In the genomic region with DNA sequence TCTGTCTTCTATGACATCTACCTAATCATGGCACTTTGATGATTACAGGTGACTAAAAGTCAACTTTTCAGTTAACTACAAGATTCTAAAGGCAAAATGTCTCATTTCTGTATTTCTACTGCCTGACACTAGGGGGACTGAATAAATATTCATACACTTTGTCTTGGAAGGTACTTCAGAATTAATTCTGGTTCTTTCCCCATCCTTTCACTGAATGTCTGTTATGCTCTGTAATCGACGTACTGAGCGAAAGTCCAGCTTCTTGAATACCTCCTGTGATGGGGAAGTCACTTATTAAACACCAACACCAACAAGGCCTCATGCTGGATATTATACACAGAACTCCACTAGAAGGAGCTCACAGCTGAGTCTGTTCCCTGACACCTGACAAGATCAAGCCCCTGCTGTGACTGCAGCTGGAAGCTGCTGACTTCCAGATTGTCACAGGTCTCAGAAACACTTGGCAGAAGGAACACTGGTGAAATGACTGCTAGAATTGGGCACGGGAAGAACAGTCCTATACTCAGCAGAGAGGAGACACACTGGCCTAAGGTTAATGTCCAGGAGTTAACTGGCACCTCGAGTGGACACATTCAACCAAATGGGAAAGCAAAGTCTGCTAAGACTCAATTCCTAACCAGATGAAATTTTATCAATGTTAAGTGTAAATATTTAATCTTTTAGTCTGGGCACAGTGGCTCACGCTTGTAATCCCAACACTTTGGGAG, we compare ENCODE assay signal across 9 cellular contexts. TPM values are rescaled to one million over a fixed set of nuclear protein-coding genes. Genes with fewer than 3 reads are reported as not detected.
DNase-seq lines count a peak whose midpoint lies in the region; ATAC-seq, FAIRE-seq and TF ChIP-seq lines count a peak whose summit lies in the region.
"Had no signal": no experiment of that assay in that cellular context is flagged by ENCODE, and none has a peak within 500 bp of the region (broad histone marks: within the 10 kb centered on the region; RNA-seq: fewer than 3 reads in every experiment).

No MANE protein-coding gene starts in this region.

- H3K9me3 Mint-ChIP-seq in CD14-positive monocyte (peaks cover 0 to 2% (median 0%) of the 10 kb centered on the region in 7 donors), astrocyte (ENCODE audit: unreplicated experiment) (no peaks in the 10 kb centered on the region)

- H3K27ac Mint-ChIP-seq in CD14-positive monocyte = peak overlapping the region in 1 of 7 donors; percentile 42
- no peak overlapping the region for H3K27ac Mint-ChIP-seq in astrocyte (ENCODE audit: unreplicated experiment)

- H3K36me3 Mint-ChIP-seq in CD14-positive monocyte = peaks cover 55 to 75% of the 10 kb centered on the region in 2 donors
- H3K36me3 Mint-ChIP-seq in astrocyte (ENCODE audit: low read depth, unreplicated experiment) = peaks cover 9% of the 10 kb centered on the region

- H3K27me3 Mint-ChIP-seq in CD14-positive monocyte (ENCODE audit: low read depth in 3 of 3) (peaks cover 0 to 2% (median 0%) of the 10 kb centered on the region in 3 donors), astrocyte (ENCODE audit: low read depth, unreplicated experiment) (no peaks in the 10 kb centered on the region)

- ATAC-seq in esophagus mucosa = no peak
- ATAC-seq in HG03439 (IDR thresholded peaks at IDR 0.05; ENCODE audit: unreplicated experiment) = no peak

- H4K20me1 ChIP-seq in astrocyte (ENCODE audit: insufficient read depth, low read length) = no peaks in the 10 kb centered on the region
- H4K20me1 ChIP-seq in keratinocyte (ENCODE audit: control insufficient read depth, extremely low read depth, insufficient read depth, low read length) = no peaks in the 10 kb centered on the region

- FAIRE-seq in astrocyte (lab: Jason Lieb, UNC) (no peak), keratinocyte (lab: Jason Lieb, UNC) (no peak)

- H3K4me3 Mint-ChIP-seq in CD14-positive monocyte (no peak overlapping the region), astrocyte (ENCODE audit: unreplicated experiment) (no peak overlapping the region)

- no peaks in the 10 kb centered on the region for H3K27me3 ChIP-seq in astrocyte (ENCODE audit: insufficient read depth, low read length)
- no peaks in the 10 kb centered on the region for H3K27me3 ChIP-seq in keratinocyte (ENCODE audit: control insufficient read depth, extremely low read depth, insufficient read depth, low read length)

- H3K9me3 ChIP-seq in astrocyte (ENCODE audit: insufficient read depth, low read depth, low read length) (no peaks in the 10 kb centered on the region), keratinocyte (ENCODE audit: control insufficient read depth, low read depth, low read length) (no peaks in the 10 kb centered on the region)
- H3K9me3 ChIP-seq: HAP-1 had no signal

- no peak overlapping the region for H3K27ac ChIP-seq in astrocyte (ENCODE audit: low read depth, low read length)
- H3K27ac ChIP-seq in keratinocyte (ENCODE audit: control insufficient read depth, insufficient read depth, low read length) = no peak overlapping the region

- H3K4me3 ChIP-seq in HFF-Myc (replicated peaks; ENCODE audit: low read depth, low read length) (no peak overlapping the region), astrocyte (ENCODE audit: insufficient read depth, low read depth, low read length) (no peak overlapping the region), keratinocyte (ENCODE audit: control insufficient read depth in 2 of 3, extremely low read depth in 1 of 3, insufficient read depth in 2 of 3, low read depth in 1 of 3, low read length in 3 of 3) (no peak overlapping the region)
- H3K4me3 ChIP-seq: HAP-1 had no signal

- H3K4me1 Mint-ChIP-seq in CD14-positive monocyte (no peaks in the 10 kb centered on the region), astrocyte (ENCODE audit: low read depth, unreplicated experiment) (peaks cover 2% of the 10 kb centered on the region)

- peak; percentile 63 for TF ChIP-seq CTCF in CD14-positive monocyte (IDR thresholded peaks at IDR 0.05)
- peak; percentile 16 for TF ChIP-seq CTCF in HFF-Myc (IDR thresholded peaks at IDR 0.05; ENCODE audit: low read depth, low read length, missing control alignments)
- peak; percentile 56 for TF ChIP-seq CTCF in astrocyte (IDR thresholded peaks at IDR 0.05; ENCODE audit: insufficient read depth, low read depth, low read length)
- TF ChIP-seq CTCF in keratinocyte (optimal IDR thresholded peaks at IDR 0.05 in 1 of 3, IDR thresholded peaks at IDR 0.05 in 1 of 3, conservative IDR thresholded peaks at IDR 0.05 in 1 of 3; ENCODE audit: extremely low read depth in 1 of 3, insufficient read depth in 2 of 3, low read length in 3 of 3) = peak in 2 of 3 experiments; percentile 38 to 48

- dilution Hi-C loops in keratinocyte (cut with MboI; ENCODE audit: extremely low pct_ligation_motif_present, low sequenced_read_pairs) = no loop called here

- H3K36me3 ChIP-seq in astrocyte (ENCODE audit: insufficient read depth, low read length) (peaks cover 6% of the 10 kb centered on the region), keratinocyte (ENCODE audit: control insufficient read depth in 2 of 2, extremely low read depth in 1 of 2, insufficient read depth in 2 of 2, low read length in 2 of 2) (peaks cover 0 to 2% of the 10 kb centered on the region in 2 experiments)

- intact Hi-C loops in CD14-positive monocyte (cut with micrococcal nuclease) = no loop called here

- H3K4me2 ChIP-seq in astrocyte (ENCODE audit: low read length) = no peak overlapping the region
- no peak overlapping the region for H3K4me2 ChIP-seq in keratinocyte (ENCODE audit: control insufficient read depth, extremely low read depth, insufficient read depth, low read depth, low read length)

- DNase-seq in CD14-positive monocyte (ENCODE audit: low spot score) (no peak), HFF-Myc (ENCODE audit: extremely low read depth, low read depth) (no peak), astrocyte (ENCODE audit: low read depth) (no peak), keratinocyte (ENCODE audit: low read depth, low spot score) (no peak), amniotic stem cell (lab: John Stamatoyannopoulos, UW) (no peak)
- no peak for DNase-seq in activated naive CD4-positive, alpha-beta T cell treated with anti-CD3 and anti-CD28 coated beads, Interleukin-2, amount 50 U/mL, for 16 hours

- H3K79me2 ChIP-seq in astrocyte (ENCODE audit: insufficient read depth, low read length) = no peaks in the 10 kb centered on the region
- H3K79me2 ChIP-seq in keratinocyte (ENCODE audit: control insufficient read depth, insufficient read depth, low read length) = no peaks in the 10 kb centered on the region

- H3K9ac ChIP-seq in astrocyte (ENCODE audit: low read length) = no peak overlapping the region
- no peak overlapping the region for H3K9ac ChIP-seq in keratinocyte (ENCODE audit: control insufficient read depth, extremely low read depth, insufficient read depth, low read length)

- H3K4me1 ChIP-seq in astrocyte (ENCODE audit: insufficient read depth, low read length) = no peaks in the 10 kb centered on the region
- H3K4me1 ChIP-seq in keratinocyte (ENCODE audit: control insufficient read depth, extremely low read depth, insufficient read depth, low read length) = no peaks in the 10 kb centered on the region
- H3K4me1 ChIP-seq: HAP-1 had no signal

- H2AFZ ChIP-seq in astrocyte (ENCODE audit: low read depth, low read length) (no peak overlapping the region), keratinocyte (ENCODE audit: control insufficient read depth, low read length) (no peak overlapping the region)

- no peaks in the 10 kb centered on the region for H3K9me1 ChIP-seq in keratinocyte (ENCODE audit: control insufficient read depth, extremely low read depth, insufficient read depth, low read length)

RNA-seq across cellular contexts. Expression of a gene that starts 31.9 kb away (rescaled TPM):
- polyA plus RNA-seq in CD14-positive monocyte (10 to 100 TPM; 70.7 to 79.5 TPM), keratinocyte (82.4 to 92.2 TPM (median 91.8 TPM) in 3 replicates)
- total RNA-seq in astrocyte (52.8 and 54.2 TPM in 2 replicates), esophagus mucosa (36.3 TPM)
- polyA plus RNA-seq in keratinocyte (2011; ENCODE audit: low read depth) = 101 TPM
- polyA plus RNA-seq in keratinocyte (2011; cell fraction: cytosol; rRNA removed) = 80.9 and 85.1 TPM in 2 replicates
- 30.8 and 32.9 TPM in 2 replicates for polyA plus RNA-seq in keratinocyte (2011; cell fraction: nucleus; rRNA removed)
- 93.6 and 97.8 TPM in 2 replicates for polyA plus RNA-seq in keratinocyte (2012; ENCODE audit: low replicate concordance)
- polyA minus RNA-seq in keratinocyte = 12.5 to 29.6 TPM (median 17.9 TPM) in 3 replicates
- polyA minus RNA-seq in keratinocyte (2011; cell fraction: cytosol; rRNA and poly(A)+ RNA removed) = 24.2 TPM
- polyA minus RNA-seq in keratinocyte (2011; cell fraction: nucleus; rRNA and poly(A)+ RNA removed) = 15.8 and 23.4 TPM in 2 replicates

RNA-seq across cellular contexts. Expression of a gene that starts 32.2 kb away (rescaled TPM):
- polyA plus RNA-seq in CD14-positive monocyte (1 to 10 TPM; 2.5 to 4.4 TPM), keratinocyte (9.3 to 40.9 TPM (median 29.2 TPM) in 3 replicates)
- total RNA-seq in astrocyte (12.6 and 16.4 TPM in 2 replicates), esophagus mucosa (17.6 TPM)
- polyA plus RNA-seq in keratinocyte (2011; ENCODE audit: low read depth) = 2.0 TPM
- polyA plus RNA-seq in keratinocyte (2011; cell fraction: cytosol; rRNA removed) = 11.7 and 30.3 TPM in 2 replicates
- 7.5 and 8.1 TPM in 2 replicates for polyA plus RNA-seq in keratinocyte (2011; cell fraction: nucleus; rRNA removed)
- 8.4 and 31.7 TPM in 2 replicates for polyA plus RNA-seq in keratinocyte (2012; ENCODE audit: low replicate concordance)
- polyA minus RNA-seq in keratinocyte = 8.6 to 18.6 TPM (median 14.8 TPM) in 3 replicates
- polyA minus RNA-seq in keratinocyte (2011; cell fraction: cytosol; rRNA and poly(A)+ RNA removed) = 12.3 TPM
- polyA minus RNA-seq in keratinocyte (2011; cell fraction: nucleus; rRNA and poly(A)+ RNA removed) = 7.1 and 8.8 TPM in 2 replicates
